Comparison of ENCODE assay signal across 17 cellular contexts in genomic region chr2:214293593-214293992, GRCh38.
DNase-seq lines count a peak whose midpoint lies in the region; ATAC-seq and TF ChIP-seq lines count a peak whose summit lies in the region.
"Had no signal": no experiment of that assay in that cellular context is flagged by ENCODE, and none has a peak within 500 bp of the region (broad histone marks: within the 10 kb centered on the region; RNA-seq: fewer than 3 reads in every experiment).

No MANE protein-coding gene starts in this region.

- H3K4me2 ChIP-seq in mesendoderm (ENCODE audit: low read length): no peak overlapping the region
- H3K4me2 ChIP-seq: BLaER1 had no signal

- H3K56ac ChIP-seq in mesendoderm (ENCODE audit: low read length): no peak overlapping the region

- H3K4me3 Mint-ChIP-seq in HFFc6: no peak overlapping the region
- H3K4me3 Mint-ChIP-seq: CD8-positive, alpha-beta memory T cell had no signal

- no peak overlapping the region for H4K8ac ChIP-seq in mesendoderm (ENCODE audit: low read depth, low read length)

- no peak overlapping the region for H3K9ac ChIP-seq in mesendoderm (ENCODE audit: low read length)
- H3K9ac ChIP-seq: BLaER1, GM23248 had no signal

- H3K4ac ChIP-seq in mesendoderm (ENCODE audit: low read depth, low read length): no peak overlapping the region

- no peak overlapping the region for H3K23ac ChIP-seq in mesendoderm (ENCODE audit: low read length)

- H2BK15ac ChIP-seq in mesendoderm (replicated peaks; ENCODE audit: low read depth): no peak overlapping the region

- H2BK120ac ChIP-seq in mesendoderm (ENCODE audit: low read depth, low read length): no peak overlapping the region

- H3K27me3 Mint-ChIP-seq in HFFc6 (ENCODE audit: insufficient read depth): no peaks in the 10 kb centered on the region
- H3K27me3 Mint-ChIP-seq: CD8-positive, alpha-beta memory T cell had no signal

- H3K27ac ChIP-seq in mesendoderm (ENCODE audit: low read depth, low read length): peak overlapping the region; percentile 51
- H3K27ac ChIP-seq: 22Rv1, BLaER1, GM23248 had no signal

- H3K27ac Mint-ChIP-seq in HFFc6: no peak overlapping the region
- H3K27ac Mint-ChIP-seq: CD8-positive, alpha-beta memory T cell had no signal

- no peak overlapping the region for H4K5ac ChIP-seq in mesendoderm (ENCODE audit: low read length)

- DNase-seq in BE2C: no peak
- no peak for DNase-seq in HFFc6
- DNase-seq in epithelial cell of proximal tubule (ENCODE audit: low read depth): no peak
- DNase-seq in mesendoderm: peak; percentile 72
- DNase-seq in activated T-cell treated with anti-CD3 and anti-CD28 coated beads, Interleukin-2, amount 50 U/mL, for 1 hour: no peak
- DNase-seq in activated CD4-positive, alpha-beta T cell treated with anti-CD3 and anti-CD28 coated beads for 4 hours: no peak
- DNase-seq: CD8-positive, alpha-beta memory T cell; DMS53; GM23248; HCEC 1CT; IMR-90; KBM-7 had no signal

- H2AK5ac ChIP-seq in mesendoderm (ENCODE audit: low read length): no peak overlapping the region

- no peaks in the 10 kb centered on the region for H3K36me3 ChIP-seq in BE2C
- no peaks in the 10 kb centered on the region for H3K36me3 ChIP-seq in mesendoderm (ENCODE audit: control insufficient read depth, insufficient read depth, low read length)
- H3K36me3 ChIP-seq: BLaER1 had no signal

- no peaks in the 10 kb centered on the region for H3K9me3 ChIP-seq in BE2C

- H3K4me1 ChIP-seq in BE2C (no peaks in the 10 kb centered on the region), mesendoderm (ENCODE audit: control insufficient read depth, low read depth, low read length) (no peaks in the 10 kb centered on the region)
- H3K4me1 ChIP-seq: BLaER1 had no signal

- H3K79me1 ChIP-seq in mesendoderm (ENCODE audit: low read length): no peaks in the 10 kb centered on the region

- H3K9me3 Mint-ChIP-seq in HFFc6: peaks cover 9% of the 10 kb centered on the region; the same call in 1 of the 2 replicates

- no peaks in the 10 kb centered on the region for H3K79me2 ChIP-seq in mesendoderm (ENCODE audit: control insufficient read depth, insufficient read depth, low read length)

- ATAC-seq in HG03159 (IDR thresholded peaks at IDR 0.05; ENCODE audit: unreplicated experiment): no peak
- ATAC-seq in HG03039 (IDR thresholded peaks at IDR 0.05; ENCODE audit: unreplicated experiment): no peak
- ATAC-seq: GM12878 had no signal

- peaks cover 13% of the 10 kb centered on the region; the same call in 1 of the 2 replicates for H3K36me3 Mint-ChIP-seq in HFFc6 (ENCODE audit: low read depth)
- H3K36me3 Mint-ChIP-seq: CD8-positive, alpha-beta memory T cell had no signal

- H3K4me1 Mint-ChIP-seq in HFFc6 (ENCODE audit: low read depth): no peaks in the 10 kb centered on the region; the same call in 1 of the 2 replicates
- H3K4me1 Mint-ChIP-seq: CD8-positive, alpha-beta memory T cell had no signal

- 0 out of 2 replicates have a peak, but pooled peaks have one; percentile 12 for TF ChIP-seq CTCF in BE2C (IDR thresholded peaks at IDR 0.05; ENCODE audit: low read depth, low read length)
- TF ChIP-seq CTCF in HFFc6 (IDR thresholded peaks at IDR 0.05): peak; percentile 24; the same call in 1 of the 2 replicates
- TF ChIP-seq CTCF in epithelial cell of proximal tubule (conservative IDR thresholded peaks at IDR 0.05; ENCODE audit: low read depth, low read length): peak; percentile 27

- H3K4me3 ChIP-seq in BE2C (ENCODE audit: low read depth, low read length) (no peak overlapping the region), epithelial cell of proximal tubule (ENCODE audit: low read depth, low read length) (no peak overlapping the region), mesendoderm (ENCODE audit: low read length) (no peak overlapping the region)
- H3K4me3 ChIP-seq: BLaER1, GM12878, GM23248 had no signal

- no peak overlapping the region for H2BK5ac ChIP-seq in mesendoderm (ENCODE audit: low read length)

- no peak overlapping the region for H3K18ac ChIP-seq in mesendoderm (ENCODE audit: low read length)

- H3K27me3 ChIP-seq in BE2C (no peaks in the 10 kb centered on the region), mesendoderm (ENCODE audit: insufficient read depth, low read length, poor library complexity) (no peaks in the 10 kb centered on the region)
- H3K27me3 ChIP-seq: BLaER1 had no signal
